ENCODE assay signal across 26 cellular contexts in genomic region chr6:155366325-155366724, GRCh38.
"Had no signal": no experiment of that assay in that cellular context is flagged by ENCODE, and none has a peak within 500 bp of the region (broad histone marks: within the 10 kb centered on the region; RNA-seq: fewer than 3 reads in every experiment).

No MANE protein-coding gene starts in this region.

- ATAC-seq: activated CD8-positive, alpha-beta T cell treated with anti-CD3 and anti-CD28 coated beads, Interleukin-2, amount 10 ng/mL, durations not matched to agents 7 days and 5 days; activated naive CD4-positive, alpha-beta T cell treated with anti-CD3 and anti-CD28 coated beads, Interleukin-2, amount 50 U/mL, for 72 hours; activated naive CD8-positive, alpha-beta T cell treated with anti-CD3 and anti-CD28 coated beads, Interleukin-2, amount 50 U/mL, for 24 hours had no signal

- H3K27me3 Mint-ChIP-seq: activated T-cell treated with anti-CD3 and anti-CD28 coated beads, Interleukin-2, amount 50 U/mL, for 24 hours had no signal

- DNase-seq: activated CD4-positive, alpha-beta T cell treated with anti-CD3 and anti-CD28 coated beads for 48 hours; activated CD4-positive, alpha-beta T cell treated with anti-CD3 and anti-CD28 coated beads, Interleukin-2, amount 50 U/mL, for 4 hours; activated CD4-positive, CD25-positive, alpha-beta regulatory T cell treated with anti-CD3 and anti-CD28 coated beads, Interleukin-2, amount 50 U/mL, for 72 hours; activated CD8-positive, alpha-beta memory T cell treated with anti-CD3 and anti-CD28 coated beads, Interleukin-2, amount 50 U/mL, for 48 hours; activated CD8-positive, alpha-beta T cell treated with anti-CD3 and anti-CD28 coated beads, Interleukin-2, amount 10 ng/mL, durations not matched to agents 7 days and 5 days; activated effector memory CD4-positive, alpha-beta T cell treated with anti-CD3 and anti-CD28 coated beads, Interleukin-2, amount 50 U/mL, for 16 hours; activated naive CD4-positive, alpha-beta T cell treated with Interleukin-2 at 50 U/mL for 16 hours; activated naive CD8-positive, alpha-beta T cell treated with anti-CD3 and anti-CD28 coated beads, Interleukin-2, amount 50 U/mL, for 24 hours; activated T-cell treated with anti-CD3 and anti-CD28 coated beads, Interleukin-2, amount 50 U/mL, for 24 hours; amygdala; Kasumi-1; NCI-H1048; NCI-H1417; NCI-H1930; NCI-H345; NCI-H510A; NCI-H526 treated with DMSO at 0.1 percent for 48 hours; NCI-H82; NK-92 treated with Interleukin-12 subunit alpha and Interleukin-12 subunit beta, amount 100 ng/mL, for 24 hours; SHP77 had no signal

- H3K4me3 Mint-ChIP-seq: activated CD8-positive, alpha-beta T cell treated with anti-CD3 and anti-CD28 coated beads, Interleukin-2, amount 10 ng/mL, durations not matched to agents 7 days and 5 days; activated naive CD8-positive, alpha-beta T cell treated with anti-CD3 and anti-CD28 coated beads, Interleukin-2, amount 50 U/mL, for 24 hours; activated T-cell treated with anti-CD3 and anti-CD28 coated beads, Interleukin-2, amount 50 U/mL, for 24 hours; brain; central memory CD8-positive, alpha-beta T cell; T-helper 1 cell treated with Interleukin-12 subunit alpha and Interleukin-12 subunit beta and Interleukin-4 antibody, amounts not matched to agents 30 μg/mL and 1 μg/mL, for 36 hours had no signal

- H3K27ac Mint-ChIP-seq: activated CD8-positive, alpha-beta T cell treated with anti-CD3 and anti-CD28 coated beads, Interleukin-2, amount 10 ng/mL, durations not matched to agents 7 days and 5 days; activated naive CD4-positive, alpha-beta T cell treated with anti-CD3 and anti-CD28 coated beads, Interleukin-2, amount 50 U/mL, for 72 hours; activated naive CD8-positive, alpha-beta T cell treated with anti-CD3 and anti-CD28 coated beads, Interleukin-2, amount 50 U/mL, for 24 hours; activated T-cell treated with anti-CD3 and anti-CD28 coated beads, Interleukin-2, amount 50 U/mL, for 24 hours; brain; T-helper 1 cell treated with Interleukin-12 subunit alpha and Interleukin-12 subunit beta and Interleukin-4 antibody, amounts not matched to agents 30 μg/mL and 1 μg/mL, for 36 hours had no signal

- FAIRE-seq: astrocyte, RCC 7860 had no signal

- H3K9me3 Mint-ChIP-seq: activated naive CD8-positive, alpha-beta T cell treated with anti-CD3 and anti-CD28 coated beads, Interleukin-2, amount 50 U/mL, for 24 hours; activated T-cell treated with anti-CD3 and anti-CD28 coated beads, Interleukin-2, amount 50 U/mL, for 24 hours; central memory CD8-positive, alpha-beta T cell; T-helper 1 cell treated with Interleukin-12 subunit alpha and Interleukin-12 subunit beta and Interleukin-4 antibody, amounts not matched to agents 30 μg/mL and 1 μg/mL, for 36 hours had no signal

- H3K4me1 Mint-ChIP-seq: brain; central memory CD8-positive, alpha-beta T cell had no signal

- H3K36me3 Mint-ChIP-seq: activated naive CD4-positive, alpha-beta T cell treated with anti-CD3 and anti-CD28 coated beads, Interleukin-2, amount 50 U/mL, for 72 hours; brain had no signal
